In the genomic region with DNA sequence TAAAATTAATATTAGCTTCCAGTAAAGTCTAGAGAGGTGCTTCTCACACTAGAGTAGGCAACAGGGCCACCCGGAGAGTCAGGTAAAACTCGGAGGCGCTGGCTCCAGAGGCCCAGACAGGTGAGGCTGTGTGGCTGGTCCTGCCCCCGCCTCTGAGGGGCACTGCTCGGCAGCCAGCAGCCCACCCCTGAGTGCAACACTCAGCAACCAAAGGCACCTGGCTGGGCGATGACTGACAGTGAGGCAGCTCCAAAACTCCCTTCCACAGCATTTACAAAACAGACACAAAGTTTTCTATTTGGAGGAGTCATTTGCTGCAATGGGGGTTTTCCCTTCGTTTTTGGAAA, we compare ENCODE assay signal across 8 cellular contexts.
DNase-seq lines count a peak whose midpoint lies in the region; ATAC-seq and TF ChIP-seq lines count a peak whose summit lies in the region.

No MANE protein-coding gene starts in this region.

- DNase-seq in activated naive CD4-positive, alpha-beta T cell treated with anti-CD3 and anti-CD28 coated beads, Interleukin-2, amount 50 U/mL, for 72 hours (ENCODE audit: low spot score in 2 of 2), result no peak
- DNase-seq in sigmoid colon (no peak), ecto neural progenitor cell (ENCODE audit: low spot score) (no peak), activated gamma-delta T cell (lab: John Stamatoyannopoulos, UW) (no peak), HCEC 1CT (no peak)

- no peaks in the 10 kb centered on the region for H3K36me3 ChIP-seq in sigmoid colon

- H3K27ac ChIP-seq in sigmoid colon, result peak overlapping the region in 3 of 4 donors; percentile 2 to 53 (median 49)

- H3K9me3 Mint-ChIP-seq in activated naive CD4-positive, alpha-beta T cell treated with anti-CD3 and anti-CD28 coated beads, Interleukin-2, amount 50 U/mL, for 72 hours, result no peaks in the 10 kb centered on the region

- no peaks in the 10 kb centered on the region for H3K27me3 ChIP-seq in sigmoid colon

- ATAC-seq in GM21360 (IDR thresholded peaks at IDR 0.05; ENCODE audit: unreplicated experiment) (peak; percentile 14), HG03095 (IDR thresholded peaks at IDR 0.05; ENCODE audit: unreplicated experiment) (peak; percentile 14), GM19023 (IDR thresholded peaks at IDR 0.05; ENCODE audit: unreplicated experiment) (no peak)
- ATAC-seq in activated naive CD4-positive, alpha-beta T cell treated with anti-CD3 and anti-CD28 coated beads, Interleukin-2, amount 50 U/mL, for 72 hours, result peak; percentile 50 to 54

- no peaks in the 10 kb centered on the region for H3K9me3 ChIP-seq in sigmoid colon

- no peak for TF ChIP-seq CTCF in sigmoid colon (IDR thresholded peaks at IDR 0.05)

- no peak overlapping the region for H3K4me3 ChIP-seq in sigmoid colon

- peaks cover 0 to 16% (median 4%) of the 10 kb centered on the region in 4 donors for H3K4me1 ChIP-seq in sigmoid colon

- TF ChIP-seq POLR2A in sigmoid colon (IDR thresholded peaks at IDR 0.05), result no peak

- H3K27ac Mint-ChIP-seq in activated naive CD4-positive, alpha-beta T cell treated with anti-CD3 and anti-CD28 coated beads, Interleukin-2, amount 50 U/mL, for 72 hours, result peak overlapping the region; percentile 99

- 74 to 89% methylated on average over 7 of the region's 7 CpGs for WGBS in sigmoid colon, 2 donors

- intact Hi-C loops in sigmoid colon (cut with DNase I), result no loop called here

- no peak for TF ChIP-seq EP300 in sigmoid colon (IDR thresholded peaks at IDR 0.05)

- no peaks in the 10 kb centered on the region for H3K36me3 Mint-ChIP-seq in activated naive CD4-positive, alpha-beta T cell treated with anti-CD3 and anti-CD28 coated beads, Interleukin-2, amount 50 U/mL, for 72 hours
